ENCODE assay signal across 8 cellular contexts in genomic region chr22:40635940-40636379, GRCh38. TPM values are rescaled to one million over a fixed set of nuclear protein-coding genes. Genes with fewer than 3 reads are reported as not detected.
DNase-seq lines count a peak whose midpoint lies in the region; ATAC-seq and TF ChIP-seq lines count a peak whose summit lies in the region.

No MANE protein-coding gene starts in this region.

- peak overlapping the region; percentile 1 to 95 (median 91) for H3K27ac Mint-ChIP-seq in CD8-positive, alpha-beta memory T cell
- peak overlapping the region; percentile 95 for H3K27ac Mint-ChIP-seq in dendritic cell treated with granulocyte-macrophage colony-stimulating factor and Interleukin-4, amounts not matched to agents 40 ng/mL and 50 ng/mL, for 4 days

- no peaks in the 10 kb centered on the region for H3K9me2 ChIP-seq in OCI-LY1 (ENCODE audit: low read depth, low read length)

- H3K79me2 ChIP-seq in OCI-LY1 (ENCODE audit: insufficient read depth, low read length): peaks cover 45% of the 10 kb centered on the region

- peaks cover 43 to 54% (median 54%) of the 10 kb centered on the region in 3 donors for H3K4me1 Mint-ChIP-seq in CD8-positive, alpha-beta memory T cell
- H3K4me1 Mint-ChIP-seq in dendritic cell treated with granulocyte-macrophage colony-stimulating factor and Interleukin-4, amounts not matched to agents 40 ng/mL and 50 ng/mL, for 4 days (ENCODE audit: low read depth): peaks cover 49% of the 10 kb centered on the region

- DNase-seq in CD8-positive, alpha-beta memory T cell: peak in 1 of 5 donors; percentile 13
- no peak for DNase-seq in GM19238 (ENCODE audit: insufficient read length, low spot score)

- no peaks in the 10 kb centered on the region for H4K20me1 ChIP-seq in OCI-LY1 (ENCODE audit: insufficient read depth, low read length)

- peak overlapping the region; percentile 75 for H3K27ac ChIP-seq in CD8-positive, alpha-beta memory T cell (ENCODE audit: low read depth, low read length)
- no peak overlapping the region for H3K27ac ChIP-seq in OCI-LY1 (ENCODE audit: low read depth, low read length, poor library complexity, severe bottlenecking)

- POLR2A ChIA-PET in CD8-positive, alpha-beta memory T cell (lab: Charles Lee): interaction anchor here (0.6 to 1.5 kb wide), 5 partner anchors 11 to 592 kb away, joined by 3 to 6 read pairs (median 3); no protein-coding TSS in a partner anchor

- peak overlapping the region; percentile 99 for H3K4me2 ChIP-seq in OCI-LY1 (ENCODE audit: low read length)

- H2AFZ ChIP-seq in OCI-LY1 (ENCODE audit: low read length): no peak overlapping the region

- CTCF ChIA-PET in CD8-positive, alpha-beta memory T cell (lab: Charles Lee): interaction anchor here (0.8 to 2.4 kb wide), 5 partner anchors 10 to 115 kb away, joined by 3 to 19 read pairs (median 5); no protein-coding TSS in a partner anchor

- peak overlapping the region; percentile 81 for H3K4me3 ChIP-seq in CD8-positive, alpha-beta memory T cell (ENCODE audit: low read length)
- peak overlapping the region; percentile 90 for H3K4me3 ChIP-seq in OCI-LY1 (ENCODE audit: low read depth, low read length, poor library complexity, severe bottlenecking)
- peak overlapping the region; percentile 56 for H3K4me3 ChIP-seq in mucosa of stomach (ENCODE audit: low read length)

- no peaks in the 10 kb centered on the region for H3K36me3 ChIP-seq in CD8-positive, alpha-beta memory T cell (ENCODE audit: insufficient read depth, low read length)
- H3K36me3 ChIP-seq in OCI-LY1 (ENCODE audit: insufficient read depth, low read length) (no peaks in the 10 kb centered on the region), mucosa of stomach (ENCODE audit: control insufficient read depth, insufficient read depth, low read length) (no peaks in the 10 kb centered on the region)

- no peaks in the 10 kb centered on the region for H3K9me3 Mint-ChIP-seq in CD8-positive, alpha-beta memory T cell
- H3K9me3 Mint-ChIP-seq in dendritic cell treated with granulocyte-macrophage colony-stimulating factor and Interleukin-4, amounts not matched to agents 40 ng/mL and 50 ng/mL, for 4 days: no peaks in the 10 kb centered on the region

- H3K36me3 Mint-ChIP-seq in CD8-positive, alpha-beta memory T cell: peaks cover 0 to 11% (median 0%) of the 10 kb centered on the region in 3 donors
- no peaks in the 10 kb centered on the region for H3K36me3 Mint-ChIP-seq in dendritic cell treated with granulocyte-macrophage colony-stimulating factor and Interleukin-4, amounts not matched to agents 40 ng/mL and 50 ng/mL, for 4 days (ENCODE audit: low read depth)

- peak; percentile 26 for ATAC-seq in GM21723 (IDR thresholded peaks at IDR 0.05; ENCODE audit: unreplicated experiment)
- ATAC-seq in GM21786 (IDR thresholded peaks at IDR 0.05; ENCODE audit: unreplicated experiment): no peak
- ATAC-seq in GM21737 (IDR thresholded peaks at IDR 0.05; ENCODE audit: unreplicated experiment): no peak

- intact Hi-C loops in dendritic cell treated with granulocyte-macrophage colony-stimulating factor and Interleukin-4, amounts not matched to agents 40 ng/mL and 50 ng/mL, for 4 days (cut with micrococcal nuclease): loop anchor here (10.0 kb wide), 1 partner anchor 201 kb away; no protein-coding TSS in a partner anchor

- H3K9me3 ChIP-seq in CD8-positive, alpha-beta memory T cell (ENCODE audit: low read length): no peaks in the 10 kb centered on the region
- H3K9me3 ChIP-seq in OCI-LY1 (ENCODE audit: low read length): no peaks in the 10 kb centered on the region
- H3K9me3 ChIP-seq in mucosa of stomach (ENCODE audit: control insufficient read depth, low read length): no peaks in the 10 kb centered on the region

- no peaks in the 10 kb centered on the region for H3K27me3 ChIP-seq in CD8-positive, alpha-beta memory T cell (ENCODE audit: insufficient read depth, low read length, poor library complexity, severe bottlenecking)
- H3K27me3 ChIP-seq in OCI-LY1 (ENCODE audit: insufficient read depth, low read length): no peaks in the 10 kb centered on the region
- H3K27me3 ChIP-seq in mucosa of stomach (ENCODE audit: control insufficient read depth, insufficient read depth, low read length): no peaks in the 10 kb centered on the region

- peaks cover 28% of the 10 kb centered on the region for H3K4me1 ChIP-seq in CD8-positive, alpha-beta memory T cell (ENCODE audit: insufficient read depth, low read length)
- H3K4me1 ChIP-seq in OCI-LY1 (ENCODE audit: insufficient read depth, low read length, severe bottlenecking): peaks cover 21% of the 10 kb centered on the region
- peaks cover 24% of the 10 kb centered on the region for H3K4me1 ChIP-seq in mucosa of stomach (ENCODE audit: control insufficient read depth, insufficient read depth, low read length)

- H3K27me3 Mint-ChIP-seq in CD8-positive, alpha-beta memory T cell: no peaks in the 10 kb centered on the region
- no peaks in the 10 kb centered on the region for H3K27me3 Mint-ChIP-seq in dendritic cell treated with granulocyte-macrophage colony-stimulating factor and Interleukin-4, amounts not matched to agents 40 ng/mL and 50 ng/mL, for 4 days

- TF ChIP-seq CTCF in OCI-LY1 (IDR thresholded peaks at IDR 0.05; ENCODE audit: low read length): no peak

- no peaks in the 10 kb centered on the region for H3F3A ChIP-seq in OCI-LY1 (ENCODE audit: insufficient read depth, low read length)

- peak overlapping the region; percentile 85 to 96 (median 95) for H3K4me3 Mint-ChIP-seq in CD8-positive, alpha-beta memory T cell
- H3K4me3 Mint-ChIP-seq in dendritic cell treated with granulocyte-macrophage colony-stimulating factor and Interleukin-4, amounts not matched to agents 40 ng/mL and 50 ng/mL, for 4 days: peak overlapping the region; percentile 85

- H3K9ac ChIP-seq in OCI-LY1 (ENCODE audit: low read length) (peak overlapping the region; percentile 75), mucosa of stomach (ENCODE audit: low read length) (peak overlapping the region; percentile 87)

RNA-seq across cellular contexts. Expression of gene MRTFA, which starts 0.6 kb away (rescaled TPM):
- total RNA-seq in CD8-positive, alpha-beta memory T cell: 10 to 100 TPM; 38.6 to 40.5 TPM
- 22.9 TPM for polyA plus RNA-seq in CD8-positive, alpha-beta memory T cell

RNA-seq across cellular contexts. Expression of gene MCHR1, which starts 43.3 kb away (rescaled TPM):
- not detected for total RNA-seq in CD8-positive, alpha-beta memory T cell
- polyA plus RNA-seq in CD8-positive, alpha-beta memory T cell: not detected
